In the genomic region with DNA sequence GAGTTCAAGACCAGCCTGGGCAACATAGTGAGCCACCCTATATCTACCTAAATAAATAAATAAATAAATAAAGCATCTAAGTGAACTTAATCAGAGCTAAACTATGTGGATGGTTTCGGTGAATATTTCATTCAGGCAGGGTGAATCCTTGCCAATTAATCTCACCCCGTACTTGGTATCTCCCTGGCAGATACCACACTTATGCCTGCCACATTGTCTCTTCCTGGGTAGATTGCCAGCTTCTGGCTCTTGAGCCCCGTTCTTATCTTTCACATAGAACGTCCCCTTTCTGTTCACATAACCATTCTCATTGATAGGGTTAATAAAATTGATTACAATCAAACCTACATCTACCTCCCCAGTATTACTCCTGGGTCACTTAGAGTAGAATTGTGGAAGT, we compare ENCODE assay signal across 1 cellular context.
TF ChIP-seq lines count a peak whose summit lies in the region.

No MANE protein-coding gene starts in this region.

TF ChIP-seq in GM12878, 131 proteins besides CTCF, POLR2A, EP300 and RAD21:
- TF ChIP-seq, protein P1, sequence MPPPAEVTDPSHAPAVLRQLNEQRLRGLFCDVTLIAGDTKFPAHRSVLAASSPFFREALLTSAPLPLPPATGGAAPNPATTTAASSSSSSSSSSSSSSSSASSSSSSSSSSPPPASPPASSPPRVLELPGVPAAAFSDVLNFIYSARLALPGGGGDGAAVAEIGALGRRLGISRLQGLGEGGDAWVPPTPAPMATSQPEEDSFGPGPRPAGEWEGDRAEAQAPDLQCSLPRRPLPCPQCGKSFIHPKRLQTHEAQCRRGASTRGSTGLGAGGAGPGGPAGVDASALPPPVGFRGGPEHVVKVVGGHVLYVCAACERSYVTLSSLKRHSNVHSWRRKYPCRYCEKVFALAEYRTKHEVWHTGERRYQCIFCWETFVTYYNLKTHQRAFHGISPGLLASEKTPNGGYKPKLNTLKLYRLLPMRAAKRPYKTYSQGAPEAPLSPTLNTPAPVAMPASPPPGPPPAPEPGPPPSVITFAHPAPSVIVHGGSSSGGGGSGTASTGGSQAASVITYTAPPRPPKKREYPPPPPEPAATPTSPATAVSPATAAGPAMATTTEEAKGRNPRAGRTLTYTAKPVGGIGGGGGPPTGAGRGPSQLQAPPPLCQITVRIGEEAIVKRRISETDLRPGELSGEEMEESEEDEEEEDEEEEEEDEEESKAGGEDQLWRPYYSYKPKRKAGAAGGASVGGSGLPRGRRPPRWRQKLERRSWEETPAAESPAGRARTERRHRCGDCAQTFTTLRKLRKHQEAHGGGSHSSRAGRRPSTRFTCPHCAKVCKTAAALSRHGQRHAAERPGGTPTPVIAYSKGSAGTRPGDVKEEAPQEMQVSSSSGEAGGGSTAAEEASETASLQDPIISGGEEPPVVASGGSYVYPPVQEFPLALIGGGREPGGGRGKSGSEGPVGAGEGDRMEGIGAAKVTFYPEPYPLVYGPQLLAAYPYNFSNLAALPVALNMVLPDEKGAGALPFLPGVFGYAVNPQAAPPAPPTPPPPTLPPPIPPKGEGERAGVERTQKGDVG (CRISPR knock-in tag; IDR thresholded peaks at IDR 0.05): no peak
- TF ChIP-seq BMI1 (IDR thresholded peaks at IDR 0.05; ENCODE audit: borderline replicate concordance) (no peak), TCF7 (IDR thresholded peaks at IDR 0.05; ENCODE audit: borderline replicate concordance) (no peak)
